Comparison of ENCODE assay signal across 1 cellular context in the genomic region with DNA sequence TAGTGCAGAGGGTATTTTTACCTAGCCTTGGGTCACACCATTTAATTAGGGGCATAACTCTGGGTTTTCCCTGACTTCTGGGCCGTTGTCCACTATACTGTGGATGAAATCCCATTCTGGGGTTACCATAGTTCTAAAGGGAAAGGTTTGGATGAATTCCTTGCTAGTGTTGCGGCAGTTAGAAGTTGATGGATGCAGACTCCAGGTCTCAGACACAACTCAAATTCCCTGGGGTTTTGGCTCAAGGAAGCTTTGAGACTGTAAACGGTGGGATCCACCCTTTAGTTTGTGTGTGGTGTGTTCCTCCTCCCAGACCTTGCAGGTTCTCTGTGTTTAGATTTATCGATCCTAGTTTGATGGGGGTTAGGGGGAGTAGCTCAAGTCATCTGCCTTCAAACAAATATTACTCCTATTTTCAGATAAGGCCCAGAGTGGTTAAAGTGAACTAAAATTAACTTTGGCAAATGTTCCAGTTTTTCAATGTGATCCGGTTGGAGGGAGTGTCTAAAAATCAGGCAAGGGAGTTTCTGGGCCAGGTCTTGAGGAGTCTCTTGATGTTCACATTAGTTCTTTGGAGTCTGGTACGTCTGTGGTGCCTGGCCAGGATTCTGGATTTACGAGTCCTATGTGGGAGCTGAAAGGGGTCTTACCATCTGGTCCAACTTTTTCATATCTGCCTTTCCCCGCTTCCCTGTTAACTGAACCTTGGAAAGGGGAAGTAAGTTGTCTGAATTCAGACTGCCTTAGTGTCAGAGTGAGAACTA.
TF ChIP-seq lines count a peak whose summit lies in the region.

No MANE protein-coding gene starts in this region.

TF ChIP-seq in endothelial cell of umbilical vein, 7 proteins besides CTCF, POLR2A, EP300 and RAD21:
- TF ChIP-seq EZH2 (IDR thresholded peaks at IDR 0.05; ENCODE audit: borderline replicate concordance, low read depth, low read length, severe bottlenecking) (no peak), FOS (IDR thresholded peaks at IDR 0.05; ENCODE audit: borderline replicate concordance, insufficient read depth, low read length) (no peak), MYC (IDR thresholded peaks at IDR 0.05; ENCODE audit: low read depth, low read length) (no peak), JUN (IDR thresholded peaks at IDR 0.05; ENCODE audit: borderline replicate concordance, insufficient read depth, insufficient read length, low read depth) (no peak), GATA2 (IDR thresholded peaks at IDR 0.05; ENCODE audit: insufficient read depth, insufficient read length, low read depth, low read length) (no peak), POLR2AphosphoS5 (IDR thresholded peaks at IDR 0.05; ENCODE audit: insufficient read depth, low read depth, low read length) (no peak)
- TF ChIP-seq, protein P1, sequence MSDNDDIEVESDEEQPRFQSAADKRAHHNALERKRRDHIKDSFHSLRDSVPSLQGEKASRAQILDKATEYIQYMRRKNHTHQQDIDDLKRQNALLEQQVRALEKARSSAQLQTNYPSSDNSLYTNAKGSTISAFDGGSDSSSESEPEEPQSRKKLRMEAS (IDR thresholded peaks at IDR 0.05; ENCODE audit: insufficient read depth, insufficient read length) = no peak
